ENCODE assay signal across 6 cellular contexts in the genomic region with DNA sequence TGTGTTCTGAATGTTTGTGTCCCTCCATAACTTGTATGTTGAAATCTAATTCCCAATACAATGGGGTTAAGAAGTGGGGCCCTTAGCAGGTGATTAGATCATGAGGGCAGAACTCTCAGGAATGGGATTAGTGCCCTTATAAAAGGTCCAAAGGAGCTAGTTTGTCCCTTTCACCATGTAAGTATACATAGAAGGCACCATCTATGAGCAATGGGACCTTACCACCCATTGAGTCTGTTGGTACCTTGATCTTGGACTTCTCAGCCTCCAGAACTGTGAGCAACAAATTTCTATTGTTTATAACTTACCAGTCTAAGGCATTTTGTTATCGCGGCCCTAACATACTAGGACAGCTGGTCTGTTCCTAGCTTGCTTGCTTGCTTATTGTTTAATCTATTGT.
"Had no signal": no experiment of that assay in that cellular context is flagged by ENCODE, and none has a peak within 500 bp of the region (broad histone marks: within the 10 kb centered on the region; RNA-seq: fewer than 3 reads in every experiment).

No MANE protein-coding gene starts in this region.

- ATAC-seq: HepG2, K562 had no signal

- H3K36me3 Mint-ChIP-seq: IgD-negative memory B cell had no signal

- H3K4me3 Mint-ChIP-seq: IgD-negative memory B cell had no signal

- DNase-seq: IMR-90, KBM-7, KG1 had no signal
